In the genomic region with DNA sequence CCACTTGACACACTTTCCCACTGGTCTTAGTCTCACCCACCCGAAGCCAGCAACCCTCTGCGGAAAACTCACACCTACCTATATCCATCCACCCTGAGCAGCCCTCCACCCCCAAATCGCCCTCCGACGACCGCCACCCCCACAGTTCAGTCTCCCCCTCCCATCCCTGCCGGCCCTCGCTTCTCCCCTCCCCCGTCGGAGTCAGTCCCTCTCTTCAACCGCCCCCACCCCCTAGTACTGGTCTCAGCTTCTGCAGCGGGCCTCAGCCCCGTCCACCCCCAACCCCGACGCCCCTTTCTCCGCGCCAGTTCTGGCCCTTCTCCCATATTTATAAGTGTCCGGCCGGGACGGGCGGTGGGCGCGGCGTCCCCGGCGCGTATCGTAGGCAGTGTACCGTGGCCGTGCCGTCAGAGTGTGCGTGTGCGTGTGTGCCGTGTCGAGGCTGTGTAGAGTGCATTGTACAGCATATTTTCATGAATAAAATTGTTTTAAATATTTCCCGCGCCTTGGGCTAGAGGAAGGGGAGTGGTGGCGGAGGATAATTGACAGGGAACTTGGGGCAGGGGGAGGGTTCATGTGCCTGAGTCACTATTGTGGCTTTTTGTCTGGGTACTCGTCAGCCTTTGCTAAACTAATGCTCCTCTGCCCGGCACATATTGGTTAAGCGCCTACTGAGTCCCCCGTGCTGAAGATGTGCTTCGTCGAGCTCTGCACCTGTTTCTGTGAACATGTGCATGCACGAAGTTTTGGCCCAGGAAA, we compare ENCODE assay signal across 8 cellular contexts. TPM values are rescaled to one million over a fixed set of nuclear protein-coding genes. Genes with fewer than 3 reads are reported as not detected.
DNase-seq lines count a peak whose midpoint lies in the region; ATAC-seq and TF ChIP-seq lines count a peak whose summit lies in the region.

No MANE protein-coding gene starts in this region.

- H3K4me3 ChIP-seq in fibroblast of villous mesenchyme (ENCODE audit: low read depth, low read length) (peak overlapping the region; percentile 36), spleen (peak overlapping the region; percentile 39 to 72 (median 48))

- ATAC-seq in GM19452 (IDR thresholded peaks at IDR 0.05; ENCODE audit: unreplicated experiment) = no peak

- peak overlapping the region; percentile 43 to 90 (median 87) for H3K27ac ChIP-seq in spleen

- no peaks in the 10 kb centered on the region for H3K36me3 ChIP-seq in spleen

- DNase-seq in HPDE6-E6E7 (ENCODE audit: extremely low spot score) (peak; percentile 62), fibroblast of villous mesenchyme (ENCODE audit: low read depth) (no peak), spleen (no peak), NCI-H2171 (lab: John Stamatoyannopoulos, UW) (no peak), NCI-H82 treated with DMSO at 0.1 percent for 48 hours (lab: John Stamatoyannopoulos, UW; ENCODE audit: unreplicated experiment) (no peak), ecto neural progenitor cell (ENCODE audit: low spot score) (no peak)
- DNase-seq in activated CD4-positive, alpha-beta T cell treated with anti-CD3 and anti-CD28 coated beads for 48 hours = peak; percentile 54

- H3K27me3 ChIP-seq in spleen (replicated peaks in 1 of 7) = peaks cover 0 to 80% (median 27%) of the 10 kb centered on the region in 7 donors

- peaks cover 0 to 50% (median 32%) of the 10 kb centered on the region in 6 donors for H3K4me1 ChIP-seq in spleen

- whole genome bisulfite sequencing in spleen, 5 donors = 7 to 15% (median 10%) methylated on average over 45 of the region's 45 CpGs

- no peaks in the 10 kb centered on the region for H3K9me3 ChIP-seq in spleen

- TF ChIP-seq CTCF in fibroblast of villous mesenchyme (IDR thresholded peaks at IDR 0.05; ENCODE audit: insufficient read depth, low read depth, low read length) (no peak), spleen (IDR thresholded peaks at IDR 0.05 in 8 of 11, conservative IDR thresholded peaks at IDR 0.05 in 3 of 11) (no peak)

- no peak for TF ChIP-seq POLR2A in spleen (IDR thresholded peaks at IDR 0.05)

- intact Hi-C loops in spleen (cut with DNase I; ENCODE audit: low total_unique reads) = no loop called here

RNA-seq across cellular contexts. Expression of a gene that starts 22.0 kb away (rescaled TPM):
- total RNA-seq in fibroblast of villous mesenchyme (not detected in 2 replicates), spleen (1 to 10 TPM in 2 of 7 donors, under 1 TPM in 4, not detected in 1; 0.26 to 1.6 (median 0.41) TPM)
- under 1 TPM; 0.14 to 0.20 (median 0.19) TPM for polyA plus RNA-seq in spleen

Comparison
In these comparisons a context has a peak if more than half of its experiments do, and no peak if none do; other contexts are left out.
1. DNase-seq: peak in HPDE6-E6E7 (single experiment) and activated CD4-positive, alpha-beta T cell treated with anti-CD3 and anti-CD28 coated beads for 48 hours (single experiment); none in fibroblast of villous mesenchyme (single experiment), spleen (single experiment), NCI-H2171 (single experiment), NCI-H82 treated with DMSO at 0.1 percent for 48 hours (single experiment) and ecto neural progenitor cell (single experiment).